In genomic region chr19:1422360-1422759, GRCh38 we compare ENCODE assay signal across 21 cellular contexts. TPM values are rescaled to one million over a fixed set of nuclear protein-coding genes. Genes with fewer than 3 reads are reported as not detected.
DNase-seq lines count a peak whose midpoint lies in the region; FAIRE-seq and TF ChIP-seq lines count a peak whose summit lies in the region.
"Had no signal": no experiment of that assay in that cellular context is flagged by ENCODE, and none has a peak within 500 bp of the region (broad histone marks: within the 10 kb centered on the region; RNA-seq: fewer than 3 reads in every experiment).

No MANE protein-coding gene starts in this region.

- TF ChIP-seq POLR2A in vagina (IDR thresholded peaks at IDR 0.05) = no peak

- no peaks in the 10 kb centered on the region for H3K27me3 ChIP-seq in vagina
- H3K27me3 ChIP-seq: suprapubic skin had no signal

- H3K4me1 Mint-ChIP-seq in chondrocyte (ENCODE audit: low read depth) = peaks cover 6% of the 10 kb centered on the region
- H3K4me1 Mint-ChIP-seq in nephron progenitor cell = peaks cover 82% of the 10 kb centered on the region

- H3K27ac Mint-ChIP-seq in chondrocyte (ENCODE audit: unreplicated experiment) = peak overlapping the region; percentile 32
- H3K27ac Mint-ChIP-seq in nephron progenitor cell = peak overlapping the region; percentile 97
- H3K27ac Mint-ChIP-seq: activated naive CD4-positive, alpha-beta T cell treated with anti-CD3 and anti-CD28 coated beads for 36 hours; CD14-positive monocyte; T-cell had no signal

- intact Hi-C loops in vagina (cut with DNase I) = no loop called here

- peak; percentile 18 for FAIRE-seq in GM19239 (lab: Jason Lieb, UNC)

- H3K36me3 ChIP-seq in vagina = peaks cover 0 to 68% of the 10 kb centered on the region in 2 donors

- H3K9me3 ChIP-seq in vagina = no peaks in the 10 kb centered on the region
- H3K9me3 ChIP-seq: suprapubic skin had no signal

- no peak overlapping the region for H3K4me3 ChIP-seq in vagina
- H3K4me3 ChIP-seq: suprapubic skin had no signal

- TF ChIP-seq CTCF in chondrocyte (IDR thresholded peaks at IDR 0.05) (no peak), nephron progenitor cell (IDR thresholded peaks at IDR 0.05) (no peak), vagina (IDR thresholded peaks at IDR 0.05) (no peak)

- DNase-seq in GM19239 (ENCODE audit: insufficient read length, low spot score) (no peak), chondrocyte (ENCODE audit: low spot score) (no peak), nephron progenitor cell (no peak), vagina (ENCODE audit: extremely low spot score in 2 of 2) (no peak), NOMO-1 treated with DMSO at 0.1 percent for 48 hours (lab: John Stamatoyannopoulos, UW; ENCODE audit: unreplicated experiment) (no peak), AG08395 (ENCODE audit: low spot score) (no peak)
- DNase-seq: ACHN; activated CD8-positive, alpha-beta memory T cell treated with anti-CD3 and anti-CD28 coated beads for 24 hours; activated naive CD4-positive, alpha-beta T cell treated with anti-CD3 and anti-CD28 coated beads for 36 hours; activated T-cell treated with anti-CD3 and anti-CD28 coated beads, Interleukin-2, amount 50 U/mL, for 48 hours; amygdala; GOT3; left colon; NCI-H1092 treated with DMSO at 0.1 percent for 48 hours; NCI-H2029 treated with DMSO at 0.1 percent for 48 hours; NCI-H345; PC-3; posterior cingulate gyrus; T-cell had no signal

- no peak overlapping the region for H3K27ac ChIP-seq in vagina
- H3K27ac ChIP-seq: suprapubic skin had no signal

- H3K9me3 Mint-ChIP-seq in chondrocyte (ENCODE audit: low read depth) = no peaks in the 10 kb centered on the region
- no peaks in the 10 kb centered on the region for H3K9me3 Mint-ChIP-seq in nephron progenitor cell
- H3K9me3 Mint-ChIP-seq: activated naive CD4-positive, alpha-beta T cell treated with anti-CD3 and anti-CD28 coated beads for 36 hours; CD14-positive monocyte; T-cell had no signal

- H3K27me3 Mint-ChIP-seq in chondrocyte (ENCODE audit: low read depth) (no peaks in the 10 kb centered on the region), nephron progenitor cell (ENCODE audit: low read depth, poor library complexity) (no peaks in the 10 kb centered on the region)
- H3K27me3 Mint-ChIP-seq: T-cell had no signal

- H3K4me1 ChIP-seq in vagina = peaks cover 28% of the 10 kb centered on the region

- H3K4me3 Mint-ChIP-seq in chondrocyte (ENCODE audit: unreplicated experiment) (no peak overlapping the region), nephron progenitor cell (peak overlapping the region; percentile 60)
- H3K4me3 Mint-ChIP-seq: activated naive CD4-positive, alpha-beta T cell treated with anti-CD3 and anti-CD28 coated beads for 36 hours; CD14-positive monocyte; T-cell had no signal

- H3K36me3 Mint-ChIP-seq in chondrocyte (ENCODE audit: low read depth) = peaks cover 17% of the 10 kb centered on the region
- H3K36me3 Mint-ChIP-seq in nephron progenitor cell (ENCODE audit: low read depth) = peaks cover 33% of the 10 kb centered on the region

RNA-seq across cellular contexts. Expression of gene DAZAP1, which starts 15.0 kb away (rescaled TPM):
- total RNA-seq in chondrocyte (81.1 to 88.0 TPM (median 82.5 TPM) in 3 replicates), vagina (29.7 TPM)

RNA-seq across cellular contexts. Expression of gene RPS15, which starts 15.8 kb away (rescaled TPM):
- total RNA-seq in chondrocyte (614 to 734 TPM (median 636 TPM) in 3 replicates), vagina (3,906 TPM)

RNA-seq across cellular contexts. Expression of gene GAMT, which starts 21.0 kb away (rescaled TPM):
- total RNA-seq in chondrocyte = 30.1 to 34.3 TPM (median 32.5 TPM) in 3 replicates
- 29.0 TPM for total RNA-seq in vagina

RNA-seq across cellular contexts. Expression of gene APC2, which starts 27.6 kb away (rescaled TPM):
- total RNA-seq in chondrocyte (1.4 to 3.9 TPM (median 3.9 TPM) in 3 replicates), vagina (1.2 TPM)

RNA-seq across cellular contexts. Expression of gene NDUFS7, which starts 38.7 kb away (rescaled TPM):
- total RNA-seq in chondrocyte (57.3 to 66.1 TPM (median 57.8 TPM) in 3 replicates), vagina (141 TPM)
